Comparison of ENCODE assay signal across 1 cellular context in genomic region chr4:135670548-135670947, GRCh38.
TF ChIP-seq lines count a peak whose summit lies in the region.

No MANE protein-coding gene starts in this region.

TF ChIP-seq in HCT116, 20 proteins besides CTCF, POLR2A, EP300 and RAD21 (continued from another document):
- TF ChIP-seq POLR2AphosphoS5 (IDR thresholded peaks at IDR 0.05; ENCODE audit: low read depth, low read length) = no peak
- TF ChIP-seq FOSL1 (IDR thresholded peaks at IDR 0.05; ENCODE audit: low read depth) = no peak
- no peak for TF ChIP-seq CEBPB (IDR thresholded peaks at IDR 0.05; ENCODE audit: low read depth)
- no peak for TF ChIP-seq YY1 (IDR thresholded peaks at IDR 0.05; ENCODE audit: extremely low read depth, insufficient replicate concordance, low read depth, low read length)
- no peak for TF ChIP-seq JUND (IDR thresholded peaks at IDR 0.05)
- no peak for TF ChIP-seq TCF7L2 (IDR thresholded peaks at IDR 0.05; ENCODE audit: borderline replicate concordance, extremely low read depth, insufficient read depth, insufficient read length)
- TF ChIP-seq SP1 (IDR thresholded peaks at IDR 0.05; ENCODE audit: low read depth) = no peak
